Comparison of ENCODE assay signal across 8 cellular contexts in the genomic region with DNA sequence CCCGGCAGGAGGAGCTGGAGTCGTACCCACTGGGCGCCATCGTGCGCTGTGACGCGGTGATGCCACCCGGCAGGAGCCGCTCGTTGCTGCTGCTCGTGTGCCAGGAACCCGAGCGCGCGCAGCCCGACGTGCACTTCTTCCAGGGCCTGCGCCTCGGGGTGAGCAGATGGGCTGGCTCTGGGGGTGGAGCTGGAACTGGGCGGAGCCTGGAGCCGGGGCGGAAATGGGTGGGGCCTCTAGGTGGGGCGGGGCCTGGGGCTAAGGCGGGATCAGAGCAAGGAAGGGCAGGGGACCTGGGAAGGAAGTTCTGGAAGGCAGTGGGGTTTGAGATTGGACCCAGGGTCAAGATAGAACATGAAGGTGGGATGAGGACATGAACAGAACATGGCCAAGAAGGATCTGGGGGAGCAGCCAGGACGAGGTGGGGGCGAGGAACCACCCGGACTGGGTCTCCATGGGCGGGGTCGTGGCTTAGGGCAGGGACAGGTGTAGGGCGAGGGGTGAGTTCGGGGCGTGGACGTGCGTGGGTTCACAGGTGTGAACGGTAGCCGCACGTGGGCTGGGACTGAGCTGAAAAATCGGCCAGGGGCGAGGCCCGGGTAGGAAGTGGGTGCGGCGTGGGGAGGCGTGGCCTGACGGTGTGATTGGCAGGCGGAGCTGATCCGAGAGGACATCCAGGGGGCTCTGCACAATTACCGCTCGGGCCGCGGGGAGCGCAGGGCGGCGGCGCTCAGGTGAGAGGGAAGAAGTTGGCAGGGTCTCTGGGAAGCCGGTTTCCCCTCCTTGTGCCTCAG. TPM values are rescaled to one million over a fixed set of nuclear protein-coding genes. Genes with fewer than 3 reads are reported as not detected.
DNase-seq lines count a peak whose midpoint lies in the region; ATAC-seq, FAIRE-seq and TF ChIP-seq lines count a peak whose summit lies in the region.

No MANE protein-coding gene starts in this region.

- H3K27me3 ChIP-seq in astrocyte (ENCODE audit: insufficient read depth, low read length) (peaks cover 53% of the 10 kb centered on the region), iPS-15b (ENCODE audit: control insufficient read depth, insufficient read depth, low read length) (peaks cover 28% of the 10 kb centered on the region)

- H3K79me2 ChIP-seq in astrocyte (ENCODE audit: insufficient read depth, low read length) = no peaks in the 10 kb centered on the region

- H3K4me1 Mint-ChIP-seq in T-cell (peaks cover 23 to 32% (median 24%) of the 10 kb centered on the region in 3 donors), astrocyte (ENCODE audit: low read depth, unreplicated experiment) (peaks cover 2% of the 10 kb centered on the region)

- no peak for TF ChIP-seq CTCF in astrocyte (IDR thresholded peaks at IDR 0.05; ENCODE audit: insufficient read depth, low read depth, low read length)

- peak; percentile 12 for DNase-seq in GF-D8 (lab: John Stamatoyannopoulos, UW)
- DNase-seq in NAMALWA (ENCODE audit: low spot score) = peak; percentile 84
- DNase-seq in T-cell = peak in 32 of 34 experiments; percentile 20 to 68 (median 54)
- DNase-seq in astrocyte (ENCODE audit: low read depth) = no peak
- peak; percentile 17 to 50 for DNase-seq in stimulated activated CD4-positive, alpha-beta T cell treated with anti-CD3 and anti-CD28 coated beads, Interleukin-15, amount 100 ng/mL, for 1 hour (ENCODE audit: low read depth in 1 of 2, low spot score in 1 of 2)

- H3K4me3 ChIP-seq in astrocyte (ENCODE audit: insufficient read depth, low read depth, low read length) (peak overlapping the region; percentile 48), iPS-15b (ENCODE audit: low read depth, low read length) (peak overlapping the region; percentile 94)

- H3K27ac Mint-ChIP-seq in T-cell (no peak overlapping the region), astrocyte (ENCODE audit: unreplicated experiment) (no peak overlapping the region)

- peak overlapping the region; percentile 86 for H3K4me2 ChIP-seq in astrocyte (ENCODE audit: low read length)

- H3K4me3 Mint-ChIP-seq in T-cell (peak overlapping the region; percentile 77 to 79 (median 79)), astrocyte (ENCODE audit: unreplicated experiment) (peak overlapping the region; percentile 74)

- CTCF ChIA-PET in T-cell (lab: Charles Lee) = no interaction called here

- POLR2A ChIA-PET in T-cell (lab: Charles Lee) = interaction anchor here in 1 of 2 donors (0.6 kb wide), 1 partner anchor 917 kb away, joined by 4 read pairs; no protein-coding TSS in a partner anchor

- H3K27me3 Mint-ChIP-seq in T-cell (peaks cover 42 to 50% of the 10 kb centered on the region in 2 donors), astrocyte (ENCODE audit: low read depth, unreplicated experiment) (peaks cover 52% of the 10 kb centered on the region)

- H3K9ac ChIP-seq in astrocyte (ENCODE audit: low read length) (no peak overlapping the region), iPS-15b (ENCODE audit: low read depth, low read length) (peak overlapping the region; percentile 70)

- H3K9me3 Mint-ChIP-seq in T-cell (no peaks in the 10 kb centered on the region), astrocyte (ENCODE audit: unreplicated experiment) (peaks cover 2% of the 10 kb centered on the region)

- no peak overlapping the region for H2AFZ ChIP-seq in astrocyte (ENCODE audit: low read depth, low read length)

- H3K36me3 Mint-ChIP-seq in T-cell (no peaks in the 10 kb centered on the region), astrocyte (ENCODE audit: low read depth, unreplicated experiment) (peaks cover 4% of the 10 kb centered on the region)

- peaks cover 11% of the 10 kb centered on the region for H3K4me1 ChIP-seq in astrocyte (ENCODE audit: insufficient read depth, low read length)
- H3K4me1 ChIP-seq in iPS-15b (ENCODE audit: control insufficient read depth, insufficient read depth, low read length) = peaks cover 6% of the 10 kb centered on the region

- H3K36me3 ChIP-seq in astrocyte (ENCODE audit: insufficient read depth, low read length) (no peaks in the 10 kb centered on the region), iPS-15b (ENCODE audit: control insufficient read depth, insufficient read depth, low read length) (peaks cover 2% of the 10 kb centered on the region)

- no peak overlapping the region for H3K27ac ChIP-seq in astrocyte (ENCODE audit: low read depth, low read length)

- peaks cover under 1% of the 10 kb centered on the region for H4K20me1 ChIP-seq in astrocyte (ENCODE audit: insufficient read depth, low read length)

- ATAC-seq in T-cell (replicated peaks in 1 of 4) = peak; percentile 33 to 47 (median 39)
- no peak for ATAC-seq in HG03097 (IDR thresholded peaks at IDR 0.05; ENCODE audit: low FRiP score, unreplicated experiment)
- no peak for ATAC-seq in HG02973 (IDR thresholded peaks at IDR 0.05; ENCODE audit: unreplicated experiment)

- H3K9me3 ChIP-seq in astrocyte (ENCODE audit: insufficient read depth, low read depth, low read length) (peaks cover 4% of the 10 kb centered on the region), iPS-15b (ENCODE audit: control insufficient read depth, insufficient read depth, low read length) (no peaks in the 10 kb centered on the region)

- FAIRE-seq in astrocyte (lab: Jason Lieb, UNC) = no peak

RNA-seq across cellular contexts. Expression of a gene that starts 4.6 kb away (rescaled TPM):
- total RNA-seq in T-cell (1 to 10 TPM; 1.1 to 3.5 (median 2.0) TPM), astrocyte (7.6 and 9.2 TPM in 2 replicates)

RNA-seq across cellular contexts. Expression of a gene that starts 17.4 kb away (rescaled TPM):
- total RNA-seq in T-cell = 10 to 100 TPM; 12.4 to 35.8 (median 21.6) TPM
- 18.8 and 22.6 TPM in 2 replicates for total RNA-seq in astrocyte

RNA-seq across cellular contexts. Expression of a gene that starts 37.1 kb away (rescaled TPM):
- total RNA-seq in T-cell (100 to 1,000 TPM; 129 to 197 (median 173) TPM), astrocyte (79.7 and 86.2 TPM in 2 replicates)

RNA-seq across cellular contexts. Expression of a gene that starts 42.3 kb away (rescaled TPM):
- total RNA-seq in T-cell (under 1 TPM in 4 of 5 donors, not detected in 1; 0.33 to 0.55 (median 0.47) TPM), astrocyte (0.36 and 0.48 TPM in 2 replicates)

Comparison
In these comparisons a context has a peak if more than half of its experiments do, and no peak if none do; other contexts are left out.
1. ATAC-seq: peak in T-cell (4 of 4); none in HG03097 (single experiment) and HG02973 (single experiment).